In genomic region chr2:102200539-102200938, GRCh38 we compare ENCODE assay signal across 1 cellular context.
TF ChIP-seq lines count a peak whose summit lies in the region.

No MANE protein-coding gene starts in this region.

TF ChIP-seq in GM23338, 12 proteins besides CTCF, POLR2A, EP300 and RAD21:
- TF ChIP-seq ZNF462 (CRISPR knock-in tag; IDR thresholded peaks at IDR 0.05) (peak; percentile 53; the same call in 1 of the 2 replicates), CREB1 (CRISPR knock-in tag; IDR thresholded peaks at IDR 0.05; ENCODE audit: low read depth) (no peak)
